In genomic region chr2:31531101-31531500, GRCh38 we compare ENCODE assay signal across 27 cellular contexts. TPM values are rescaled to one million over a fixed set of nuclear protein-coding genes. Genes with fewer than 3 reads are reported as not detected.
"Had no signal": no experiment of that assay in that cellular context is flagged by ENCODE, and none has a peak within 500 bp of the region (broad histone marks: within the 10 kb centered on the region; RNA-seq: fewer than 3 reads in every experiment).

No MANE protein-coding gene starts in this region.

- H3K27ac Mint-ChIP-seq: stimulated activated effector memory CD8-positive, alpha-beta T cell treated with anti-CD3 and anti-CD28 coated beads, Interleukin-12 subunit alpha, Interleukin-12 subunit beta, amount 100 ng/mL, for 72 hours; stimulated activated memory B cell treated with anti-CD40 and anti-IgM and Interleukin-4, amounts not matched to agents 10 μg/mL and 1 μg/mL and 100 μg/mL, for 72 hours; stimulated activated naive B cell treated with anti-CD40 and anti-IgM and Interleukin-4, amounts not matched to agents 10 μg/mL and 1 μg/mL and 100 μg/mL, for 72 hours; stimulated activated naive CD8-positive, alpha-beta T cell treated with anti-CD3 and anti-CD28 coated beads, Interleukin-15, amount 100 ng/mL, for 72 hours; stimulated activated naive CD8-positive, alpha-beta T cell treated with anti-CD3 and anti-CD28 coated beads, Interleukin-15, Interleukin-2, amounts not matched to agents 100 ng/mL and 50 ng/mL, for 24 hours; type B pancreatic cell had no signal

- ATAC-seq: stimulated activated effector memory CD8-positive, alpha-beta T cell treated with anti-CD3 and anti-CD28 coated beads, Interleukin-12 subunit alpha, Interleukin-12 subunit beta, amount 100 ng/mL, for 72 hours; stimulated activated memory B cell treated with anti-CD40 and anti-IgM and Interleukin-4, amounts not matched to agents 10 μg/mL and 1 μg/mL and 100 μg/mL, for 72 hours; stimulated activated naive B cell treated with anti-CD40 and anti-IgM and Interleukin-4, amounts not matched to agents 10 μg/mL and 1 μg/mL and 100 μg/mL, for 72 hours; stimulated activated naive CD8-positive, alpha-beta T cell treated with anti-CD3 and anti-CD28 coated beads, Interleukin-15, amount 100 ng/mL, for 72 hours; stimulated activated naive CD8-positive, alpha-beta T cell treated with anti-CD3 and anti-CD28 coated beads, Interleukin-15, Interleukin-2, amounts not matched to agents 100 U/mL and 50 U/mL, for 24 hours; upper lobe of right lung had no signal

- H3K9me3 Mint-ChIP-seq: stimulated activated effector memory CD8-positive, alpha-beta T cell treated with anti-CD3 and anti-CD28 coated beads, Interleukin-12 subunit alpha, Interleukin-12 subunit beta, amount 100 ng/mL, for 72 hours; stimulated activated memory B cell treated with anti-CD40 and anti-IgM and Interleukin-4, amounts not matched to agents 10 μg/mL and 1 μg/mL and 100 μg/mL, for 72 hours; stimulated activated naive B cell treated with anti-CD40 and anti-IgM and Interleukin-4, amounts not matched to agents 10 μg/mL and 1 μg/mL and 100 μg/mL, for 72 hours; stimulated activated naive CD8-positive, alpha-beta T cell treated with anti-CD3 and anti-CD28 coated beads, Interleukin-15, amount 100 ng/mL, for 72 hours; stimulated activated naive CD8-positive, alpha-beta T cell treated with anti-CD3 and anti-CD28 coated beads, Interleukin-15, Interleukin-2, amounts not matched to agents 100 ng/mL and 50 ng/mL, for 24 hours; type B pancreatic cell had no signal

- H3K4me1 Mint-ChIP-seq: stimulated activated effector memory CD8-positive, alpha-beta T cell treated with anti-CD3 and anti-CD28 coated beads, Interleukin-12 subunit alpha, Interleukin-12 subunit beta, amount 100 ng/mL, for 72 hours; stimulated activated memory B cell treated with anti-CD40 and anti-IgM and Interleukin-4, amounts not matched to agents 10 μg/mL and 1 μg/mL and 100 μg/mL, for 72 hours; stimulated activated naive B cell treated with anti-CD40 and anti-IgM and Interleukin-4, amounts not matched to agents 10 μg/mL and 1 μg/mL and 100 μg/mL, for 72 hours; stimulated activated naive CD8-positive, alpha-beta T cell treated with anti-CD3 and anti-CD28 coated beads, Interleukin-15, amount 100 ng/mL, for 72 hours had no signal

- H3K4me3 Mint-ChIP-seq: stimulated activated effector memory CD8-positive, alpha-beta T cell treated with anti-CD3 and anti-CD28 coated beads, Interleukin-12 subunit alpha, Interleukin-12 subunit beta, amount 100 ng/mL, for 72 hours; stimulated activated memory B cell treated with anti-CD40 and anti-IgM and Interleukin-4, amounts not matched to agents 10 μg/mL and 1 μg/mL and 100 μg/mL, for 72 hours; stimulated activated naive B cell treated with anti-CD40 and anti-IgM and Interleukin-4, amounts not matched to agents 10 μg/mL and 1 μg/mL and 100 μg/mL, for 72 hours; stimulated activated naive CD8-positive, alpha-beta T cell treated with anti-CD3 and anti-CD28 coated beads, Interleukin-15, amount 100 ng/mL, for 72 hours; stimulated activated naive CD8-positive, alpha-beta T cell treated with anti-CD3 and anti-CD28 coated beads, Interleukin-15, Interleukin-2, amounts not matched to agents 100 ng/mL and 50 ng/mL, for 24 hours; type B pancreatic cell had no signal

- DNase-seq: stimulated activated CD4-positive, alpha-beta T cell treated with anti-CD3 and anti-CD28 coated beads, Interleukin-2, amount 100 ng/mL, for 48 hours; stimulated activated CD4-positive, alpha-beta T cell treated with anti-CD3 and anti-CD28 coated beads, Interleukin-4, amount 100 ng/mL, for 1 hour; stimulated activated CD4-positive, alpha-beta T cell treated with anti-CD3 and anti-CD28 coated beads, Interleukin-4, amount 100 ng/mL, for 24 hours; stimulated activated CD4-positive, alpha-beta T cell treated with anti-CD3 and anti-CD28 coated beads, Interleukin-4, amount 100 ng/mL, for 4 hours; stimulated activated CD8-positive, alpha-beta memory T cell treated with anti-CD3 and anti-CD28 coated beads, Interleukin-4, amount 100 ng/mL, for 48 hours; stimulated activated naive B cell treated with anti-CD40 and anti-IgM and Interleukin-4, amounts not matched to agents 10 μg/mL and 1 μg/mL and 100 μg/mL, for 72 hours; stimulated activated naive CD4-positive, alpha-beta T cell; stimulated activated naive CD4-positive, alpha-beta T cell treated with Interleukin-2 at 50 U/mL for 16 hours; stimulated activated naive CD8-positive, alpha-beta T cell treated with anti-CD3 and anti-CD28 coated beads, Interleukin-15, amount 100 ng/mL, for 72 hours; stimulated activated naive CD8-positive, alpha-beta T cell treated with anti-CD3 and anti-CD28 coated beads, Interleukin-15, Interleukin-2, amounts not matched to agents 100 U/mL and 50 U/mL, for 24 hours; stomach; testis; thyroid gland; tibial artery; transverse colon; trophoblast cell; upper lobe of left lung; upper lobe of right lung; uterus had no signal

- H3K9me3 ChIP-seq: stomach, suprapubic skin, testis, thoracic aorta, thyroid gland, tibial artery, tibial nerve, transverse colon, upper lobe of left lung, upper lobe of right lung, uterus, vagina had no signal

- H3K36me3 Mint-ChIP-seq: stimulated activated effector memory CD8-positive, alpha-beta T cell treated with anti-CD3 and anti-CD28 coated beads, Interleukin-12 subunit alpha, Interleukin-12 subunit beta, amount 100 ng/mL, for 72 hours; stimulated activated memory B cell treated with anti-CD40 and anti-IgM and Interleukin-4, amounts not matched to agents 10 μg/mL and 1 μg/mL and 100 μg/mL, for 72 hours; stimulated activated naive B cell treated with anti-CD40 and anti-IgM and Interleukin-4, amounts not matched to agents 10 μg/mL and 1 μg/mL and 100 μg/mL, for 72 hours; type B pancreatic cell had no signal

RNA-seq across cellular contexts. Expression of gene SRD5A2, which starts 49.6 kb away (rescaled TPM):
- total RNA-seq: suprapubic skin, thoracic aorta, tibial nerve, transverse colon, upper lobe of right lung had no signal
